Comparison of ENCODE assay signal across 1 cellular context in the genomic region with DNA sequence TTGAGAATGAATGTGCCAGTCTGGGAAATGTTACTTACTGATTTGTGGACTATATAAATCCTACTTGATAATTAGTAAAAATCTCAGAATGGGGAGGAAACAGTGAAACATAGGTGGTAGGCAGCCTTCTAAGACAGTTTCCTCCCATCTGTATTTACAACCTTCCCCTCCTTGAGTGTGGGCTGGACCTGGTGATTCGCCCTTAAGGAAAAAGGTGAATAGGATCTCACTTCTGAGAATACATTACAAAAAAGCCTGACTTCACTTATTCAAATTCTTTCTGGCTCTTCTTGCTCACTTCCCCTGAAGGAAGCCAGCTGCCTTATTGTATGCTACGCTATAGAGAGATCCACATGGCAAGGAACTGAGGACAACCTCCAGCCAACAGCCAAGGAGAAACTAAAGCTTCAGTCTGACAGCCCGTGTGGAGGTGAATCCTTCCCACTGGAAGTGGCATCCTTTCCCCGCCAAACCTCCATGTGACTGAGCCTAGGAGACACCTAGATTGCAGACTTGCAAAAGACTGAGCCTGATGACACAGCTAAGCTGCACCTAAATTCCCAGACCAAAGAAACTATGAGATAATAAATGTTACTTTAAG.
TF ChIP-seq lines count a peak whose summit lies in the region.

No MANE protein-coding gene starts in this region.

TF ChIP-seq in GM23338, 12 proteins besides CTCF, POLR2A, EP300 and RAD21:
- TF ChIP-seq, protein P1, sequence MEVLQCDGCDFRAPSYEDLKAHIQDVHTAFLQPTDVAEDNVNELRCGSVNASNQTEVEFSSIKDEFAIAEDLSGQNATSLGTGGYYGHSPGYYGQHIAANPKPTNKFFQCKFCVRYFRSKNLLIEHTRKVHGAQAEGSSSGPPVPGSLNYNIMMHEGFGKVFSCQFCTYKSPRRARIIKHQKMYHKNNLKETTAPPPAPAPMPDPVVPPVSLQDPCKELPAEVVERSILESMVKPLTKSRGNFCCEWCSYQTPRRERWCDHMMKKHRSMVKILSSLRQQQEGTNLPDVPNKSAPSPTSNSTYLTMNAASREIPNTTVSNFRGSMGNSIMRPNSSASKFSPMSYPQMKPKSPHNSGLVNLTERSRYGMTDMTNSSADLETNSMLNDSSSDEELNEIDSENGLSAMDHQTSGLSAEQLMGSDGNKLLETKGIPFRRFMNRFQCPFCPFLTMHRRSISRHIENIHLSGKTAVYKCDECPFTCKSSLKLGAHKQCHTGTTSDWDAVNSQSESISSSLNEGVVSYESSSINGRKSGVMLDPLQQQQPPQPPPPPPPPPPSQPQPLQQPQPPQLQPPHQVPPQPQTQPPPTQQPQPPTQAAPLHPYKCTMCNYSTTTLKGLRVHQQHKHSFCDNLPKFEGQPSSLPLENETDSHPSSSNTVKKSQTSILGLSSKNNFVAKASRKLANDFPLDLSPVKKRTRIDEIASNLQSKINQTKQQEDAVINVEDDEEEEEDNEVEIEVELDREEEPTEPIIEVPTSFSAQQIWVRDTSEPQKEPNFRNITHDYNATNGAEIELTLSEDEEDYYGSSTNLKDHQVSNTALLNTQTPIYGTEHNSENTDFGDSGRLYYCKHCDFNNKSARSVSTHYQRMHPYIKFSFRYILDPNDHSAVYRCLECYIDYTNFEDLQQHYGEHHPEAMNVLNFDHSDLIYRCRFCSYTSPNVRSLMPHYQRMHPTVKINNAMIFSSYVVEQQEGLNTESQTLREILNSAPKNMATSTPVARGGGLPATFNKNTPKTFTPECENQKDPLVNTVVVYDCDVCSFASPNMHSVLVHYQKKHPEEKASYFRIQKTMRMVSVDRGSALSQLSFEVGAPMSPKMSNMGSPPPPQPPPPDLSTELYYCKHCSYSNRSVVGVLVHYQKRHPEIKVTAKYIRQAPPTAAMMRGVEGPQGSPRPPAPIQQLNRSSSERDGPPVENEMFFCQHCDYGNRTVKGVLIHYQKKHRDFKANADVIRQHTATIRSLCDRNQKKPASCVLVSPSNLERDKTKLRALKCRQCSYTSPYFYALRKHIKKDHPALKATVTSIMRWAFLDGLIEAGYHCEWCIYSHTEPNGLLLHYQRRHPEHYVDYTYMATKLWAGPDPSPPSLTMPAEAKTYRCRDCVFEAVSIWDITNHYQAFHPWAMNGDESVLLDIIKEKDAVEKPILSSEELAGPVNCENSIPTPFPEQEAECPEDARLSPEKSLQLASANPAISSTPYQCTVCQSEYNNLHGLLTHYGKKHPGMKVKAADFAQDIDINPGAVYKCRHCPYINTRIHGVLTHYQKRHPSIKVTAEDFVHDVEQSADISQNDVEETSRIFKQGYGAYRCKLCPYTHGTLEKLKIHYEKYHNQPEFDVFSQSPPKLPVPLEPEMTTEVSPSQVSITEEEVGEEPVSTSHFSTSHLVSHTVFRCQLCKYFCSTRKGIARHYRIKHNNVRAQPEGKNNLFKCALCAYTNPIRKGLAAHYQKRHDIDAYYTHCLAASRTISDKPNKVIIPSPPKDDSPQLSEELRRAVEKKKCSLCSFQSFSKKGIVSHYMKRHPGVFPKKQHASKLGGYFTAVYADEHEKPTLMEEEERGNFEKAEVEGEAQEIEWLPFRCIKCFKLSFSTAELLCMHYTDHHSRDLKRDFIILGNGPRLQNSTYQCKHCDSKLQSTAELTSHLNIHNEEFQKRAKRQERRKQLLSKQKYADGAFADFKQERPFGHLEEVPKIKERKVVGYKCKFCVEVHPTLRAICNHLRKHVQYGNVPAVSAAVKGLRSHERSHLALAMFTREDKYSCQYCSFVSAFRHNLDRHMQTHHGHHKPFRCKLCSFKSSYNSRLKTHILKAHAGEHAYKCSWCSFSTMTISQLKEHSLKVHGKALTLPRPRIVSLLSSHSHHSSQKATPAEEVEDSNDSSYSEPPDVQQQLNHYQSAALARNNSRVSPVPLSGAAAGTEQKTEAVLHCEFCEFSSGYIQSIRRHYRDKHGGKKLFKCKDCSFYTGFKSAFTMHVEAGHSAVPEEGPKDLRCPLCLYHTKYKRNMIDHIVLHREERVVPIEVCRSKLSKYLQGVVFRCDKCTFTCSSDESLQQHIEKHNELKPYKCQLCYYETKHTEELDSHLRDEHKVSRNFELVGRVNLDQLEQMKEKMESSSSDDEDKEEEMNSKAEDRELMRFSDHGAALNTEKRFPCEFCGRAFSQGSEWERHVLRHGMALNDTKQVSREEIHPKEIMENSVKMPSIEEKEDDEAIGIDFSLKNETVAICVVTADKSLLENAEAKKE (CRISPR knock-in tag; IDR thresholded peaks at IDR 0.05): peak; percentile 41; the same call in 1 of the 2 replicates
- TF ChIP-seq POLR2AphosphoS5 (IDR thresholded peaks at IDR 0.05; ENCODE audit: low read depth): 0 out of 2 replicates have a peak, but pooled peaks have one; percentile 12
- TF ChIP-seq, protein P2, sequence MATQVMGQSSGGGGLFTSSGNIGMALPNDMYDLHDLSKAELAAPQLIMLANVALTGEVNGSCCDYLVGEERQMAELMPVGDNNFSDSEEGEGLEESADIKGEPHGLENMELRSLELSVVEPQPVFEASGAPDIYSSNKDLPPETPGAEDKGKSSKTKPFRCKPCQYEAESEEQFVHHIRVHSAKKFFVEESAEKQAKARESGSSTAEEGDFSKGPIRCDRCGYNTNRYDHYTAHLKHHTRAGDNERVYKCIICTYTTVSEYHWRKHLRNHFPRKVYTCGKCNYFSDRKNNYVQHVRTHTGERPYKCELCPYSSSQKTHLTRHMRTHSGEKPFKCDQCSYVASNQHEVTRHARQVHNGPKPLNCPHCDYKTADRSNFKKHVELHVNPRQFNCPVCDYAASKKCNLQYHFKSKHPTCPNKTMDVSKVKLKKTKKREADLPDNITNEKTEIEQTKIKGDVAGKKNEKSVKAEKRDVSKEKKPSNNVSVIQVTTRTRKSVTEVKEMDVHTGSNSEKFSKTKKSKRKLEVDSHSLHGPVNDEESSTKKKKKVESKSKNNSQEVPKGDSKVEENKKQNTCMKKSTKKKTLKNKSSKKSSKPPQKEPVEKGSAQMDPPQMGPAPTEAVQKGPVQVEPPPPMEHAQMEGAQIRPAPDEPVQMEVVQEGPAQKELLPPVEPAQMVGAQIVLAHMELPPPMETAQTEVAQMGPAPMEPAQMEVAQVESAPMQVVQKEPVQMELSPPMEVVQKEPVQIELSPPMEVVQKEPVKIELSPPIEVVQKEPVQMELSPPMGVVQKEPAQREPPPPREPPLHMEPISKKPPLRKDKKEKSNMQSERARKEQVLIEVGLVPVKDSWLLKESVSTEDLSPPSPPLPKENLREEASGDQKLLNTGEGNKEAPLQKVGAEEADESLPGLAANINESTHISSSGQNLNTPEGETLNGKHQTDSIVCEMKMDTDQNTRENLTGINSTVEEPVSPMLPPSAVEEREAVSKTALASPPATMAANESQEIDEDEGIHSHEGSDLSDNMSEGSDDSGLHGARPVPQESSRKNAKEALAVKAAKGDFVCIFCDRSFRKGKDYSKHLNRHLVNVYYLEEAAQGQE (IDR thresholded peaks at IDR 0.05; ENCODE audit: unreplicated experiment): no peak
- no peak for TF ChIP-seq NANOG (IDR thresholded peaks at IDR 0.05; ENCODE audit: borderline replicate concordance)
